In genomic region chr16:12293017-12293618, GRCh38 we compare ENCODE assay signal across 1 cellular context.
TF ChIP-seq lines count a peak whose summit lies in the region.

No MANE protein-coding gene starts in this region.

TF ChIP-seq in K562, 482 proteins besides CTCF, POLR2A, EP300 and RAD21 (continued from another document and continues in another):
- TF ChIP-seq TARDBP (IDR thresholded peaks at IDR 0.05) (no peak), OTX1 (CRISPR knock-in tag; IDR thresholded peaks at IDR 0.05) (no peak), MTA1 (IDR thresholded peaks at IDR 0.05; ENCODE audit: borderline replicate concordance) (no peak), SAFB (IDR thresholded peaks at IDR 0.05; ENCODE audit: borderline replicate concordance, low read depth, low read length) (no peak), POLR2AphosphoS5 (IDR thresholded peaks at IDR 0.05; ENCODE audit: control insufficient read depth, insufficient read depth, low read depth, low read length) (peak; percentile 79), ZEB2 (IDR thresholded peaks at IDR 0.05) (no peak), BRD9 (IDR thresholded peaks at IDR 0.05; ENCODE audit: low read depth, partially characterized antibody) (no peak), CEBPB (tag; IDR thresholded peaks at IDR 0.05) (no peak), CBX2 (IDR thresholded peaks at IDR 0.05; ENCODE audit: insufficient read depth, low read length, poor library complexity, severe bottlenecking) (no peak), PCBP2 (IDR thresholded peaks at IDR 0.05; ENCODE audit: low read depth, low read length, poor library complexity, severe bottlenecking) (no peak), RFX7 (CRISPR knock-in tag; IDR thresholded peaks at IDR 0.05) (no peak), NCOA1 (IDR thresholded peaks at IDR 0.05; ENCODE audit: low read depth) (no peak), ZC3H4 (CRISPR knock-in tag; IDR thresholded peaks at IDR 0.05; ENCODE audit: borderline replicate concordance) (no peak), TCFL5 (CRISPR knock-in tag; conservative IDR thresholded peaks at IDR 0.05) (no peak), ZNF175 (CRISPR knock-in tag; IDR thresholded peaks at IDR 0.05; ENCODE audit: low read depth) (0 out of 2 replicates have a peak, but pooled peaks have one; percentile 24), ZNF77 (CRISPR knock-in tag; IDR thresholded peaks at IDR 0.05) (no peak), MCM3 (IDR thresholded peaks at IDR 0.05) (no peak), NFRKB (IDR thresholded peaks at IDR 0.05; ENCODE audit: low read depth) (no peak), RBBP5 (IDR thresholded peaks at IDR 0.05; ENCODE audit: borderline replicate concordance, insufficient read depth, low read length, poor library complexity, severe bottlenecking) (no peak), ELF4 (CRISPR knock-in tag; IDR thresholded peaks at IDR 0.05) (0 out of 2 replicates have a peak, but pooled peaks have one; percentile 38), SOX6 (IDR thresholded peaks at IDR 0.05) (peak; percentile 17; the same call in 1 of the 2 replicates), KDM5B (IDR thresholded peaks at IDR 0.05; ENCODE audit: insufficient replicate concordance, low read depth, low read length) (no peak), CXXC5 (CRISPR knock-in tag; IDR thresholded peaks at IDR 0.05) (peak; percentile 51), DACH1 (IDR thresholded peaks at IDR 0.05; ENCODE audit: partially characterized antibody) (no peak), KDM1A (IDR thresholded peaks at IDR 0.05) (peak; percentile 89 to 91), SRSF1 (IDR thresholded peaks at IDR 0.05; ENCODE audit: low read depth, low read length) (no peak), TCF15 (CRISPR knock-in tag; IDR thresholded peaks at IDR 0.05) (no peak), BHLHE40 (IDR thresholded peaks at IDR 0.05; ENCODE audit: low read length) (0 out of 2 replicates have a peak, but pooled peaks have one; percentile 11), ZNF134 (CRISPR knock-in tag; conservative IDR thresholded peaks at IDR 0.05) (no peak), PRDM10 (IDR thresholded peaks at IDR 0.05; ENCODE audit: partially characterized antibody) (no peak), ZNF280B (CRISPR knock-in tag; IDR thresholded peaks at IDR 0.05) (no peak), ZNF445 (CRISPR knock-in tag; IDR thresholded peaks at IDR 0.05; ENCODE audit: low read depth) (no peak), MXI1 (IDR thresholded peaks at IDR 0.05; ENCODE audit: low read depth, low read length) (no peak), ZNF384 (IDR thresholded peaks at IDR 0.05; ENCODE audit: low read depth, low read length) (no peak), CBX8 (IDR thresholded peaks at IDR 0.05; ENCODE audit: borderline replicate concordance, extremely low read depth, low read depth, low read length, poor library complexity, severe bottlenecking) (no peak), CUX1 (CRISPR knock-in tag; IDR thresholded peaks at IDR 0.05) (no peak; the same call in 1 of the 2 replicates), ZNF764 (CRISPR knock-in tag; IDR thresholded peaks at IDR 0.05; ENCODE audit: low read depth) (no peak), GTF2A2 (tag; IDR thresholded peaks at IDR 0.05) (no peak), HNRNPUL1 (IDR thresholded peaks at IDR 0.05; ENCODE audit: low read length) (no peak), ZNF436 (CRISPR knock-in tag; IDR thresholded peaks at IDR 0.05) (no peak), NR2F6 (CRISPR knock-in tag; IDR thresholded peaks at IDR 0.05) (no peak), NCOA2 (IDR thresholded peaks at IDR 0.05; ENCODE audit: partially characterized antibody in 2 of 2) (no peak), HMG20A (CRISPR knock-in tag; conservative IDR thresholded peaks at IDR 0.05) (no peak), ERF (CRISPR knock-in tag; IDR thresholded peaks at IDR 0.05) (no peak), U2AF2 (optimal IDR thresholded peaks at IDR 0.05; ENCODE audit: low read depth, low read length) (no peak), KLF13 (tag; IDR thresholded peaks at IDR 0.05; ENCODE audit: borderline replicate concordance, low read depth) (no peak), ZNF830 (CRISPR knock-in tag; IDR thresholded peaks at IDR 0.05) (no peak), NFYB (IDR thresholded peaks at IDR 0.05; ENCODE audit: extremely low read depth, insufficient read length) (no peak), SAP30 (IDR thresholded peaks at IDR 0.05; ENCODE audit: borderline replicate concordance, insufficient read depth, low read depth, low read length, poor library complexity, severe bottlenecking) (no peak), BCL6 (CRISPR knock-in tag; IDR thresholded peaks at IDR 0.05) (no peak), RFX5 (IDR thresholded peaks at IDR 0.05; ENCODE audit: low read depth, low read length) (no peak), PTTG1 (tag; IDR thresholded peaks at IDR 0.05; ENCODE audit: low read depth) (no peak), BRF2 (IDR thresholded peaks at IDR 0.05; ENCODE audit: borderline replicate concordance, insufficient read depth, insufficient read length) (no peak), RHOXF2B (CRISPR knock-in tag; conservative IDR thresholded peaks at IDR 0.05) (no peak), NEUROD1 (IDR thresholded peaks at IDR 0.05; ENCODE audit: borderline replicate concordance, low read depth, low read length, partially characterized antibody) (no peak), ELK1 (CRISPR knock-in tag; IDR thresholded peaks at IDR 0.05) (no peak), IRF1 (CRISPR knock-in tag; IDR thresholded peaks at IDR 0.05; ENCODE audit: borderline replicate concordance) (no peak), E2F5 (CRISPR knock-in tag; IDR thresholded peaks at IDR 0.05) (no peak), PHB2 (IDR thresholded peaks at IDR 0.05; ENCODE audit: low read depth) (no peak)
